8 cellular contexts compared by ENCODE assay signal in the genomic region with DNA sequence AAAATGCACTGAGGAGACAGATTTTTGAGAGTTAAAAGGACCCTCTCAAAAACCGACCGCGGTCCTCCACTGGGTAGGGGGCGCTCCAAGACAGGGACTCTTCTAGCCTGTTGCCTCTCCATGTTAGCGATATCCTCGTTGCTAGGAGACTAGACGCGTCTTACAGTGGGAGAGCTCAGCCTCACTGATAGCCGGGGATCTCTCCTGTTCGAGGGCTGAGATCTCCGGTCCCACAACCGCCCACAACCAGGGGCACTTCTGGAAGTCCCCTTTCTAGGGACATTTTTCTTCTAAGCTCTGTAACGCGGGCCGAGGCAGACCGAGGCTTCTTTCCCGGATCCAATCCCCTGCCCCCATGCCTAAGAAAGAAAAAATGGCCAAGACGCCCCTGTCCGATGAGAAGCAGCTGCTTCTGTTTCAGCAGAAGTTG. TPM values are rescaled to one million over a fixed set of nuclear protein-coding genes. Genes with fewer than 3 reads are reported as not detected.
DNase-seq lines count a peak whose midpoint lies in the region; ATAC-seq and TF ChIP-seq lines count a peak whose summit lies in the region.

No MANE protein-coding gene starts in this region.

- intact Hi-C loops in dendritic cell treated with granulocyte-macrophage colony-stimulating factor and Interleukin-4, amounts not matched to agents 40 ng/mL and 50 ng/mL, for 4 days (cut with micrococcal nuclease), result no loop called here
- intact Hi-C loops in lower leg skin (cut with DNase I; ENCODE audit: low total_unique reads), result no loop called here

- H3K9me3 Mint-ChIP-seq in dendritic cell treated with granulocyte-macrophage colony-stimulating factor and Interleukin-4, amounts not matched to agents 40 ng/mL and 50 ng/mL, for 4 days, result no peaks in the 10 kb centered on the region

- no peaks in the 10 kb centered on the region for H3K36me3 Mint-ChIP-seq in dendritic cell treated with granulocyte-macrophage colony-stimulating factor and Interleukin-4, amounts not matched to agents 40 ng/mL and 50 ng/mL, for 4 days (ENCODE audit: low read depth)

- peaks cover 11% of the 10 kb centered on the region for H3K4me1 Mint-ChIP-seq in dendritic cell treated with granulocyte-macrophage colony-stimulating factor and Interleukin-4, amounts not matched to agents 40 ng/mL and 50 ng/mL, for 4 days (ENCODE audit: low read depth)

- H3K27me3 Mint-ChIP-seq in dendritic cell treated with granulocyte-macrophage colony-stimulating factor and Interleukin-4, amounts not matched to agents 40 ng/mL and 50 ng/mL, for 4 days, result peaks cover 30% of the 10 kb centered on the region

- no peak for TF ChIP-seq POLR2A in lower leg skin (IDR thresholded peaks at IDR 0.05)

- ATAC-seq in HG02973 (IDR thresholded peaks at IDR 0.05; ENCODE audit: unreplicated experiment), result peak; percentile 84

- DNase-seq in GM10248 (ENCODE audit: extremely low spot score) (peak; percentile 80), NCI-H2196 treated with DMSO at 0.1 percent for 48 hours (lab: John Stamatoyannopoulos, UW; ENCODE audit: unreplicated experiment) (peak; percentile 37), lower leg skin (ENCODE audit: low spot score in 2 of 2) (peak; percentile 58 to 91), NCI-H510A treated with DMSO at 0.1 percent for 48 hours (lab: John Stamatoyannopoulos, UW) (no peak)
- DNase-seq in activated CD4-positive, alpha-beta T cell treated with anti-CD3 and anti-CD28 coated beads, Interleukin-2, amount 50 U/mL, for 1 hour, result peak; percentile 86
- peak; percentile 75 to 76 for DNase-seq in stimulated activated CD4-positive, alpha-beta T cell treated with anti-CD3 and anti-CD28 coated beads, Interleukin-4, amount 100 ng/mL, for 4 hours

- POLR2A ChIA-PET in GM10248 (lab: Yijun Ruan, JAX), result interaction anchor here (0.6 kb wide), 1 partner anchor 98 kb away, joined by 6 read pairs; no protein-coding TSS in a partner anchor

- no peak overlapping the region for H3K4me3 ChIP-seq in lower leg skin (ENCODE audit: low read depth, poor library complexity, severe bottlenecking)

- TF ChIP-seq CTCF in GM10248 (IDR thresholded peaks at IDR 0.05; ENCODE audit: control extremely low read depth, extremely low read depth, low read depth, missing control alignments) (peak; percentile 70), lower leg skin (IDR thresholded peaks at IDR 0.05) (no peak)

- 2 to 4% methylated on average over 19 of the region's 19 CpGs for WGBS in lower leg skin, 2 donors

- H3K27ac Mint-ChIP-seq in dendritic cell treated with granulocyte-macrophage colony-stimulating factor and Interleukin-4, amounts not matched to agents 40 ng/mL and 50 ng/mL, for 4 days, result no peak overlapping the region

- CTCF ChIA-PET in GM10248 (lab: Yijun Ruan, JAX), result interaction anchor here (0.6 to 8.2 kb wide), 35 partner anchors 9 to 226 kb away, joined by 3 to 95 read pairs (median 4); partner anchors contain the start of genes ARF3, DDX23, FKBP11 and WNT1

- peak overlapping the region; percentile 72 for H3K4me3 Mint-ChIP-seq in dendritic cell treated with granulocyte-macrophage colony-stimulating factor and Interleukin-4, amounts not matched to agents 40 ng/mL and 50 ng/mL, for 4 days

RNA-seq across cellular contexts. Expression of gene FKBP11, which starts 21.3 kb away (rescaled TPM):
- total RNA-seq in lower leg skin, result 1 to 10 TPM; 4.3 to 8.7 (median 7.9) TPM

RNA-seq across cellular contexts. Expression of gene RND1, which starts 38.3 kb away (rescaled TPM):
- total RNA-seq in lower leg skin, result 1 to 10 TPM in 1 of 4 donors, under 1 TPM in 1, not detected in 2; 0.49 to 1.2 TPM

RNA-seq across cellular contexts. Expression of gene DDX23, which starts 52.0 kb away (rescaled TPM):
- total RNA-seq in lower leg skin, result 10 to 100 TPM; 56.5 to 74.3 (median 66.9) TPM

RNA-seq across cellular contexts. Expression of gene ARF3, which starts 53.3 kb away (rescaled TPM):
- total RNA-seq in lower leg skin, result 10 to 100 TPM; 65.1 to 89.3 (median 80.1) TPM
